17 cellular contexts compared by ENCODE assay signal in the genomic region with DNA sequence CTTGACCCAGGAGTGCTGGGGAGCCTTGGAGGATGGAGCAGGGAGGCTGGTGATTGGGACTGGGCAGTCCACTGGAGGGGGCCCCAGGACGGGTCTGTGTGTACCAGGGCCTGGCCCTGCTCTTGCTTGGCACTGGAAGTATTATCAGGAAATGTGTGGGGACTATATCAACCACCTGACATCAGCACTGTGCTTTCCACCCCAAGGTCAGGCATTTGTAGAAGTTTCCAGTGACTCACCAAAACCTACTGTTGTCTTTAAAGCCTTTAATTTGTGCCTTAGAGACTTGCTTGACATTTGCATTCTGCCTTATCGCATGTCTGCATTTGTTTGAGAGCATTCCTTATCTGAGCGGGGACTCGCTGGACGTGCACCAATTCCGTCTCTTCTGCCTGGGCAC.
DNase-seq lines count a peak whose midpoint lies in the region; ATAC-seq, FAIRE-seq and TF ChIP-seq lines count a peak whose summit lies in the region.
"Had no signal": no experiment of that assay in that cellular context is flagged by ENCODE, and none has a peak within 500 bp of the region (broad histone marks: within the 10 kb centered on the region; RNA-seq: fewer than 3 reads in every experiment).

No MANE protein-coding gene starts in this region.

- WGBS in psoas muscle, 3 donors: 89 to 94% (median 89%) methylated on average over 6 of the region's 6 CpGs

- H3K9ac ChIP-seq in kidney (ENCODE audit: low read length in 2 of 2): no peak overlapping the region
- H3K9ac ChIP-seq: BLaER1 had no signal

- H3K9me3 ChIP-seq in psoas muscle (no peaks in the 10 kb centered on the region), kidney (ENCODE audit: control insufficient read depth in 1 of 2, low read length in 2 of 2) (no peaks in the 10 kb centered on the region)
- H3K9me3 ChIP-seq: BLaER1, sigmoid colon had no signal

- peak; percentile 19 for TF ChIP-seq CTCF in choroid plexus epithelial cell (conservative IDR thresholded peaks at IDR 0.05; ENCODE audit: low read depth, low read length)
- no peak for TF ChIP-seq CTCF in psoas muscle (IDR thresholded peaks at IDR 0.05)
- TF ChIP-seq CTCF in kidney (IDR thresholded peaks at IDR 0.05; ENCODE audit: borderline replicate concordance, extremely low read depth, insufficient read depth): no peak

- H3K36me3 ChIP-seq in psoas muscle (ENCODE audit: insufficient read depth in 1 of 2, low read depth in 1 of 2): no peaks in the 10 kb centered on the region
- H3K36me3 ChIP-seq in kidney (ENCODE audit: control insufficient read depth in 1 of 2, insufficient read depth in 2 of 2, low read length in 2 of 2): no peaks in the 10 kb centered on the region
- H3K36me3 ChIP-seq: BLaER1, sigmoid colon had no signal

- ATAC-seq in psoas muscle: no peak
- ATAC-seq: activated CD4-positive, alpha-beta T cell treated with anti-CD3 and anti-CD28 coated beads for 36 hours; left colon; naive thymus-derived CD8-positive, alpha-beta T cell; stimulated activated naive B cell treated with anti-CD40 and anti-IgM and Interleukin-4, amounts not matched to agents 10 μg/mL and 1 μg/mL and 100 μg/mL, for 72 hours had no signal

- H3K4me1 ChIP-seq in psoas muscle (no peaks in the 10 kb centered on the region), kidney (ENCODE audit: control insufficient read depth in 1 of 2, insufficient read depth in 1 of 2, low read depth in 1 of 2, low read length in 2 of 2) (no peaks in the 10 kb centered on the region)
- H3K4me1 ChIP-seq: BLaER1 had no signal

- intact Hi-C loops in psoas muscle (cut with DNase I): no loop called here
- intact Hi-C loops in kidney (cut with DNase I): no loop called here

- H3K27ac ChIP-seq in psoas muscle (no peak overlapping the region), kidney (ENCODE audit: low read depth in 2 of 2, low read length in 2 of 2) (no peak overlapping the region)
- H3K27ac ChIP-seq: BLaER1, sigmoid colon had no signal

- H3K4me3 ChIP-seq in choroid plexus epithelial cell (ENCODE audit: low read depth, low read length): no peak overlapping the region
- H3K4me3 ChIP-seq in psoas muscle: no peak overlapping the region
- H3K4me3 ChIP-seq in kidney (ENCODE audit: low read length in 2 of 2): no peak overlapping the region
- H3K4me3 ChIP-seq: BLaER1, sigmoid colon had no signal

- peaks cover 0 to 15% (median 1%) of the 10 kb centered on the region in 3 donors for H3K27me3 ChIP-seq in psoas muscle (ENCODE audit: insufficient read depth in 3 of 3, low read length in 2 of 3)
- H3K27me3 ChIP-seq: BLaER1 had no signal

- FAIRE-seq in kidney (lab: Jason Lieb, UNC): no peak
- FAIRE-seq: urothelium cell line had no signal

- DNase-seq in EL (peak; percentile 34), RPMI7951 (ENCODE audit: low read depth) (peak; percentile 68), choroid plexus epithelial cell (ENCODE audit: low read depth) (peak; percentile 63), kidney tubule cell (ENCODE audit: low spot score) (peak; percentile 66), psoas muscle (no peak), kidney (no peak)
- DNase-seq in NK-92 treated with Interleukin-12 subunit alpha and Interleukin-12 subunit beta, amount 100 ng/mL, for 24 hours (lab: John Stamatoyannopoulos, UW): no peak
- DNase-seq in activated CD4-positive, alpha-beta T cell treated with anti-CD3 and anti-CD28 coated beads, Interleukin-2, amount 50 U/mL, for 1 hour: no peak
- DNase-seq: activated CD4-positive, alpha-beta T cell treated with anti-CD3 and anti-CD28 coated beads for 36 hours; activated T-cell treated with anti-CD3 and anti-CD28 coated beads, Interleukin-2, amount 50 U/mL, for 24 hours; effector memory CD4-positive, alpha-beta T cell; left colon; naive thymus-derived CD8-positive, alpha-beta T cell; sigmoid colon; stimulated activated naive B cell treated with anti-CD40 and anti-IgM and Interleukin-4, amounts not matched to agents 10 μg/mL and 1 μg/mL and 100 μg/mL, for 72 hours had no signal

Comparison
In these comparisons a context has a peak if more than half of its experiments do, and no peak if none do; other contexts are left out.
1. DNase-seq: peak in EL (single experiment), RPMI7951 (single experiment), choroid plexus epithelial cell (single experiment) and kidney tubule cell (single experiment); none in psoas muscle (0 of 2), NK-92 treated with Interleukin-12 subunit alpha and Interleukin-12 subunit beta, amount 100 ng/mL, for 24 hours (single experiment), activated CD4-positive, alpha-beta T cell treated with anti-CD3 and anti-CD28 coated beads, Interleukin-2, amount 50 U/mL, for 1 hour (single experiment) and kidney (single experiment).